ENCODE assay signal across 8 cellular contexts in genomic region chr12:49967777-49968250, GRCh38. TPM values are rescaled to one million over a fixed set of nuclear protein-coding genes. Genes with fewer than 3 reads are reported as not detected.
DNase-seq lines count a peak whose midpoint lies in the region; ATAC-seq and TF ChIP-seq lines count a peak whose summit lies in the region.

No MANE protein-coding gene starts in this region.

- H3K9ac ChIP-seq in KMS-11 (peak overlapping the region; percentile 68; the same call in 1 of the 2 replicates), trophoblast cell (ENCODE audit: low read length) (no peak overlapping the region)

- no peak overlapping the region for H4K91ac ChIP-seq in trophoblast cell (ENCODE audit: low read depth, low read length)

- no peak for DNase-seq in effector memory CD4-positive, alpha-beta T cell
- DNase-seq in trophoblast cell (no peak), D341Med (ENCODE audit: low spot score) (no peak)

- H2BK12ac ChIP-seq in trophoblast cell (ENCODE audit: low read length), result no peak overlapping the region

- H3K23ac ChIP-seq in trophoblast cell (ENCODE audit: low read length), result no peak overlapping the region

- no CpG with 5 or more reads among the region's 15 CpGs for WGBS in trophoblast cell (ENCODE audit: extremely low coverage, insufficient coverage, insufficient read length)

- TF ChIP-seq CTCF in KMS-11 (conservative IDR thresholded peaks at IDR 0.05; ENCODE audit: low read depth, low read length), result no peak

- H3K27ac ChIP-seq in KMS-11 (no peak overlapping the region), trophoblast cell (ENCODE audit: low read depth, low read length) (no peak overlapping the region)
- no peak overlapping the region for H3K27ac ChIP-seq in effector memory CD4-positive, alpha-beta T cell (ENCODE audit: insufficient read depth, low read length, poor library complexity, severe bottlenecking)

- no peaks in the 10 kb centered on the region for H4K20me1 ChIP-seq in KMS-11 (ENCODE audit: insufficient read depth)

- no peaks in the 10 kb centered on the region for H3K79me1 ChIP-seq in trophoblast cell (ENCODE audit: low read length)

- H2AFZ ChIP-seq in KMS-11 (ENCODE audit: low read depth) (peak overlapping the region; percentile 100), trophoblast cell (ENCODE audit: insufficient read depth, low read length, poor library complexity) (no peak overlapping the region)

- no peak overlapping the region for H3K14ac ChIP-seq in trophoblast cell (ENCODE audit: low read length)

- H3K36me3 ChIP-seq in KMS-11 (ENCODE audit: insufficient read depth) (no peaks in the 10 kb centered on the region), trophoblast cell (ENCODE audit: control insufficient read depth in 1 of 2, insufficient read depth in 2 of 2, low read length in 2 of 2) (no peaks in the 10 kb centered on the region)
- no peaks in the 10 kb centered on the region for H3K36me3 ChIP-seq in effector memory CD4-positive, alpha-beta T cell (ENCODE audit: control insufficient read depth, insufficient read depth, low read length)

- H3K4me3 ChIP-seq in KMS-11 (IDR thresholded peaks at IDR 0.05; ENCODE audit: insufficient read depth, low read depth, low read length) (no peak overlapping the region), trophoblast cell (ENCODE audit: low read depth, low read length) (no peak overlapping the region)
- H3K4me3 ChIP-seq in effector memory CD4-positive, alpha-beta T cell (ENCODE audit: insufficient read depth, low read depth, low read length, poor library complexity, severe bottlenecking), result peak overlapping the region; percentile 58

- peaks cover 81% of the 10 kb centered on the region for H3K27me3 ChIP-seq in KMS-11 (ENCODE audit: insufficient read depth, low read depth)
- peaks cover 10% of the 10 kb centered on the region for H3K27me3 ChIP-seq in effector memory CD4-positive, alpha-beta T cell (replicated peaks; ENCODE audit: control insufficient read depth, insufficient read depth, low read length, poor library complexity, severe bottlenecking)
- H3K27me3 ChIP-seq in trophoblast cell (ENCODE audit: insufficient read depth, low read length), result peaks cover 14% of the 10 kb centered on the region

- H2BK120ac ChIP-seq in trophoblast cell (ENCODE audit: insufficient read depth, low read length, poor library complexity), result no peak overlapping the region

- no peak overlapping the region for H2AK5ac ChIP-seq in trophoblast cell (ENCODE audit: low read length)

- H3K79me2 ChIP-seq in KMS-11 (ENCODE audit: insufficient read depth, low read depth), result no peaks in the 10 kb centered on the region
- H3K79me2 ChIP-seq in trophoblast cell (ENCODE audit: control insufficient read depth, insufficient read depth, low read length, poor library complexity), result no peaks in the 10 kb centered on the region

- no peak overlapping the region for H3K18ac ChIP-seq in trophoblast cell (ENCODE audit: low read length)

- H3K4me2 ChIP-seq in KMS-11 (peak overlapping the region; percentile 97), trophoblast cell (ENCODE audit: low read length) (peak overlapping the region; percentile 53)

- H4K12ac ChIP-seq in trophoblast cell (ENCODE audit: low read depth, low read length), result no peak overlapping the region

- peak; percentile 23 for ATAC-seq in GM18511 (IDR thresholded peaks at IDR 0.05; ENCODE audit: unreplicated experiment)
- ATAC-seq in HG02970 (IDR thresholded peaks at IDR 0.05; ENCODE audit: low FRiP score, unreplicated experiment), result no peak
- ATAC-seq in GM18861 (IDR thresholded peaks at IDR 0.05; ENCODE audit: unreplicated experiment), result no peak
- ATAC-seq in GM18909 (IDR thresholded peaks at IDR 0.05; ENCODE audit: poor library complexity, unreplicated experiment), result no peak

- no peak overlapping the region for H4K8ac ChIP-seq in trophoblast cell (ENCODE audit: low read depth, low read length)

- no peaks in the 10 kb centered on the region for H3K9me3 ChIP-seq in effector memory CD4-positive, alpha-beta T cell (ENCODE audit: control insufficient read depth, low read length)
- peaks cover 4% of the 10 kb centered on the region for H3K9me3 ChIP-seq in trophoblast cell (ENCODE audit: insufficient read depth, low read depth, low read length)

- H3K4ac ChIP-seq in trophoblast cell (ENCODE audit: low read depth, low read length), result no peak overlapping the region

- peaks cover 7% of the 10 kb centered on the region for H3K4me1 ChIP-seq in KMS-11 (ENCODE audit: low read depth, poor library complexity, severe bottlenecking)
- H3K4me1 ChIP-seq in effector memory CD4-positive, alpha-beta T cell (ENCODE audit: control insufficient read depth, insufficient read depth, low read length, poor library complexity, severe bottlenecking), result peaks cover 8% of the 10 kb centered on the region
- peaks cover 3 to 7% of the 10 kb centered on the region in 2 experiments for H3K4me1 ChIP-seq in trophoblast cell (ENCODE audit: control insufficient read depth in 1 of 2, insufficient read depth in 2 of 2, low read length in 2 of 2)

- H2BK5ac ChIP-seq in trophoblast cell (ENCODE audit: low read depth, low read length, poor library complexity), result no peak overlapping the region

RNA-seq across cellular contexts. Expression of gene AQP6, which starts 4.9 kb away (rescaled TPM):
- polyA plus RNA-seq in trophoblast cell (2013), result not detected in 2 replicates

RNA-seq across cellular contexts. Expression of gene AQP5, which starts 6.1 kb away (rescaled TPM):
- not detected in 2 replicates for polyA plus RNA-seq in trophoblast cell (2013)

RNA-seq across cellular contexts. Expression of gene AQP2, which starts 17.3 kb away (rescaled TPM):
- not detected in 2 replicates for polyA plus RNA-seq in trophoblast cell (2013)

RNA-seq across cellular contexts. Expression of gene RACGAP1, which starts 57.5 kb away (rescaled TPM):
- polyA plus RNA-seq in trophoblast cell (2013), result 34.8 and 37.0 TPM in 2 replicates
